In genomic region chr16:23862556-23862955, GRCh38 we compare ENCODE assay signal across 19 cellular contexts. TPM values are rescaled to one million over a fixed set of nuclear protein-coding genes. Genes with fewer than 3 reads are reported as not detected.
DNase-seq lines count a peak whose midpoint lies in the region; ATAC-seq, FAIRE-seq and TF ChIP-seq lines count a peak whose summit lies in the region.
"Had no signal": no experiment of that assay in that cellular context is flagged by ENCODE, and none has a peak within 500 bp of the region (broad histone marks: within the 10 kb centered on the region; RNA-seq: fewer than 3 reads in every experiment).

No MANE protein-coding gene starts in this region.

- ATAC-seq in HG03108 (IDR thresholded peaks at IDR 0.05; ENCODE audit: unreplicated experiment) = no peak
- ATAC-seq: PC-3 had no signal

- H3K9ac ChIP-seq in BLaER1 (no peak overlapping the region), SK-N-MC (ENCODE audit: insufficient read length) (no peak overlapping the region)

- no peak for TF ChIP-seq CTCF in A673 (conservative IDR thresholded peaks at IDR 0.05; ENCODE audit: low read depth, low read length)

- CTCF ChIA-PET in A673 (lab: Charles Lee) = no interaction called here

- H3K27ac ChIP-seq in A673 (ENCODE audit: low read depth, low read length, poor library complexity, severe bottlenecking) (peak overlapping the region; percentile 59), BLaER1 (peak overlapping the region; percentile 23; the same call in 1 of the 2 replicates), SK-N-MC (peak overlapping the region; percentile 49)
- H3K27ac ChIP-seq: SJSA1 had no signal

- peak overlapping the region; percentile 53 for H3K4me2 ChIP-seq in BLaER1

- H3K4me3 ChIP-seq in A673 (ENCODE audit: low read depth, low read length, poor library complexity, severe bottlenecking) = no peak overlapping the region
- H3K4me3 ChIP-seq in BLaER1 = no peak overlapping the region
- no peak overlapping the region for H3K4me3 ChIP-seq in SK-N-MC
- H3K4me3 ChIP-seq: HAP-1, SJSA1 had no signal

- POLR2A ChIA-PET in A673 (lab: Charles Lee; ENCODE audit: low non-redundant PET) = no interaction called here

- no peak for DNase-seq in A673 (ENCODE audit: low spot score)
- no peak for DNase-seq in GM12892 (ENCODE audit: insufficient read length)
- DNase-seq in SK-N-MC (ENCODE audit: low read depth, low spot score) = no peak
- DNase-seq in activated gamma-delta T cell treated with Interleukin-2 at 50 U/mL for 16 hours = no peak
- no peak for DNase-seq in NCI-H146 (lab: John Stamatoyannopoulos, UW)
- DNase-seq: C1 segment of cervical spinal cord, DMS79 treated with DMSO at 0.1 percent for 48 hours, NCI-H1092, NCI-H1694, NCI-H2107, NCI-H226, NCI-H526, PC-3 had no signal

- H3K4me1 ChIP-seq in A673 (ENCODE audit: insufficient read depth, low read length, poor library complexity, severe bottlenecking) (peaks cover 93% of the 10 kb centered on the region), BLaER1 (peaks cover 79% of the 10 kb centered on the region)
- H3K4me1 ChIP-seq: HAP-1, SJSA1 had no signal

- H3K9me3 ChIP-seq in A673 (ENCODE audit: low read depth, low read length, poor library complexity, severe bottlenecking) (no peaks in the 10 kb centered on the region), BLaER1 (no peaks in the 10 kb centered on the region), SK-N-MC (ENCODE audit: low read depth, low read length) (no peaks in the 10 kb centered on the region)
- H3K9me3 ChIP-seq: HAP-1, SJSA1 had no signal

- TF ChIP-seq POLR2A in GM12892 (IDR thresholded peaks at IDR 0.05; ENCODE audit: low read depth, low read length) = no peak

- H4K20me1 ChIP-seq in BLaER1 = no peaks in the 10 kb centered on the region

- H3K36me3 ChIP-seq in A673 (ENCODE audit: insufficient read depth, low read length, poor library complexity, severe bottlenecking) = no peaks in the 10 kb centered on the region
- no peaks in the 10 kb centered on the region for H3K36me3 ChIP-seq in BLaER1
- no peaks in the 10 kb centered on the region for H3K36me3 ChIP-seq in SK-N-MC (ENCODE audit: insufficient read depth, low read length)
- H3K36me3 ChIP-seq: HAP-1, SJSA1 had no signal

- FAIRE-seq in GM12892 (lab: Jason Lieb, UNC) = peak; percentile 86

- intact Hi-C loops in A673 (cut with micrococcal nuclease; ENCODE audit: unreplicated experiment) = loop anchor here (10.0 kb wide), 2 partner anchors 128 to 452 kb away; no protein-coding TSS in a partner anchor

- no peaks in the 10 kb centered on the region for H3K27me3 ChIP-seq in A673 (replicated peaks; ENCODE audit: insufficient read depth, low read depth, low read length, poor library complexity)
- H3K27me3 ChIP-seq in BLaER1 = no peaks in the 10 kb centered on the region
- H3K27me3 ChIP-seq: SJSA1 had no signal

- no TSS peak for BruUV-seq in A673 (replicated peaks; lab: Mats Ljungman, UMichigan)

RNA-seq across cellular contexts. Expression of gene PRKCB, which starts 26.8 kb away (rescaled TPM):
- total RNA-seq in A673 (2021) = 158 and 171 TPM in 2 replicates
- 107 TPM for polyA plus RNA-seq in GM12892 (2012; ENCODE audit: missing spikeins)
- total RNA-seq: HT-29, PC-3 had no signal
- polyA plus RNA-seq: AG04450 had no signal
